Comparison of ENCODE assay signal across 1 cellular context in the genomic region with DNA sequence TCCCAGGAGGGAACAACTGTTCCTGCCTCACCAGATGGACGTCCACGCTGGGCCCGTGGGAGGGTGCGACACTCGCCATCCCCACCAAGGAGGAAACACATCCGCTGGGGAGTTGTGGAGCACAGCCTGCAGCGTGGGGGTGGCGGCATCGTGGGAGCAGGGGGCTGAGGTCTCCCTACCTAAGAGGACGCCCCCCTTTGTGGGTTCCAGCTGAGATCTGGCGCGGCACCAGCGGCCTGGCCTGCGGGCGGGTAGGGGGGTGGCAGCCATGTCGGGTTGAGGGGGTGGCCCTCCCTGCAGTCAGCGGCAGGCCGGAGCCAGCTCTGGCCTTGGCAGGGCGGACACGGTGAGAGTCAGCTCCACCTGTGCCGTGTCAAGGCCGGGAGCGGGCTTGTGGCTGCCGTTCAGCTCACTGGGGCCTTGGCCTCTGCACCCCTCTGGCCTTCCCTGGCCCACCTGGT.
TF ChIP-seq lines count a peak whose summit lies in the region.

No MANE protein-coding gene starts in this region.

TF ChIP-seq in HepG2, 621 proteins besides CTCF, POLR2A, EP300 and RAD21 (continued from another document and continues in another):
- TF ChIP-seq, protein P1, sequence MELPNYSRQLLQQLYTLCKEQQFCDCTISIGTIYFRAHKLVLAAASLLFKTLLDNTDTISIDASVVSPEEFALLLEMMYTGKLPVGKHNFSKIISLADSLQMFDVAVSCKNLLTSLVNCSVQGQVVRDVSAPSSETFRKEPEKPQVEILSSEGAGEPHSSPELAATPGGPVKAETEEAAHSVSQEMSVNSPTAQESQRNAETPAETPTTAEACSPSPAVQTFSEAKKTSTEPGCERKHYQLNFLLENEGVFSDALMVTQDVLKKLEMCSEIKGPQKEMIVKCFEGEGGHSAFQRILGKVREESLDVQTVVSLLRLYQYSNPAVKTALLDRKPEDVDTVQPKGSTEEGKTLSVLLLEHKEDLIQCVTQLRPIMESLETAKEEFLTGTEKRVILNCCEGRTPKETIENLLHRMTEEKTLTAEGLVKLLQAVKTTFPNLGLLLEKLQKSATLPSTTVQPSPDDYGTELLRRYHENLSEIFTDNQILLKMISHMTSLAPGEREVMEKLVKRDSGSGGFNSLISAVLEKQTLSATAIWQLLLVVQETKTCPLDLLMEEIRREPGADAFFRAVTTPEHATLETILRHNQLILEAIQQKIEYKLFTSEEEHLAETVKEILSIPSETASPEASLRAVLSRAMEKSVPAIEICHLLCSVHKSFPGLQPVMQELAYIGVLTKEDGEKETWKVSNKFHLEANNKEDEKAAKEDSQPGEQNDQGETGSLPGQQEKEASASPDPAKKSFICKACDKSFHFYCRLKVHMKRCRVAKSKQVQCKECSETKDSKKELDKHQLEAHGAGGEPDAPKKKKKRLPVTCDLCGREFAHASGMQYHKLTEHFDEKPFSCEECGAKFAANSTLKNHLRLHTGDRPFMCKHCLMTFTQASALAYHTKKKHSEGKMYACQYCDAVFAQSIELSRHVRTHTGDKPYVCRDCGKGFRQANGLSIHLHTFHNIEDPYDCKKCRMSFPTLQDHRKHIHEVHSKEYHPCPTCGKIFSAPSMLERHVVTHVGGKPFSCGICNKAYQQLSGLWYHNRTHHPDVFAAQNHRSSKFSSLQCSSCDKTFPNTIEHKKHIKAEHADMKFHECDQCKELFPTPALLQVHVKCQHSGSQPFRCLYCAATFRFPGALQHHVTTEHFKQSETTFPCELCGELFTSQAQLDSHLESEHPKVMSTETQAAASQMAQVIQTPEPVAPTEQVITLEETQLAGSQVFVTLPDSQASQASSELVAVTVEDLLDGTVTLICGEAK (IDR thresholded peaks at IDR 0.05) = no peak
- TF ChIP-seq, protein P1 (CRISPR knock-in tag; IDR thresholded peaks at IDR 0.05) = peak; percentile 31; the same call in 1 of the 2 replicates
- TF ChIP-seq MATR3 (CRISPR knock-in tag; IDR thresholded peaks at IDR 0.05) = no peak
- TF ChIP-seq, protein P2, sequence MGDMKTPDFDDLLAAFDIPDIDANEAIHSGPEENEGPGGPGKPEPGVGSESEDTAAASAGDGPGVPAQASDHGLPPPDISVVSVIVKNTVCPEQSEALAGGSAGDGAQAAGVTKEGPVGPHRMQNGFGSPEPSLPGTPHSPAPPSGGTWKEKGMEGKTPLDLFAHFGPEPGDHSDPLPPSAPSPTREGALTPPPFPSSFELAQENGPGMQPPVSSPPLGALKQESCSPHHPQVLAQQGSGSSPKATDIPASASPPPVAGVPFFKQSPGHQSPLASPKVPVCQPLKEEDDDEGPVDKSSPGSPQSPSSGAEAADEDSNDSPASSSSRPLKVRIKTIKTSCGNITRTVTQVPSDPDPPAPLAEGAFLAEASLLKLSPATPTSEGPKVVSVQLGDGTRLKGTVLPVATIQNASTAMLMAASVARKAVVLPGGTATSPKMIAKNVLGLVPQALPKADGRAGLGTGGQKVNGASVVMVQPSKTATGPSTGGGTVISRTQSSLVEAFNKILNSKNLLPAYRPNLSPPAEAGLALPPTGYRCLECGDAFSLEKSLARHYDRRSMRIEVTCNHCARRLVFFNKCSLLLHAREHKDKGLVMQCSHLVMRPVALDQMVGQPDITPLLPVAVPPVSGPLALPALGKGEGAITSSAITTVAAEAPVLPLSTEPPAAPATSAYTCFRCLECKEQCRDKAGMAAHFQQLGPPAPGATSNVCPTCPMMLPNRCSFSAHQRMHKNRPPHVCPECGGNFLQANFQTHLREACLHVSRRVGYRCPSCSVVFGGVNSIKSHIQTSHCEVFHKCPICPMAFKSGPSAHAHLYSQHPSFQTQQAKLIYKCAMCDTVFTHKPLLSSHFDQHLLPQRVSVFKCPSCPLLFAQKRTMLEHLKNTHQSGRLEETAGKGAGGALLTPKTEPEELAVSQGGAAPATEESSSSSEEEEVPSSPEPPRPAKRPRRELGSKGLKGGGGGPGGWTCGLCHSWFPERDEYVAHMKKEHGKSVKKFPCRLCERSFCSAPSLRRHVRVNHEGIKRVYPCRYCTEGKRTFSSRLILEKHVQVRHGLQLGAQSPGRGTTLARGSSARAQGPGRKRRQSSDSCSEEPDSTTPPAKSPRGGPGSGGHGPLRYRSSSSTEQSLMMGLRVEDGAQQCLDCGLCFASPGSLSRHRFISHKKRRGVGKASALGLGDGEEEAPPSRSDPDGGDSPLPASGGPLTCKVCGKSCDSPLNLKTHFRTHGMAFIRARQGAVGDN (CRISPR knock-in tag; IDR thresholded peaks at IDR 0.05) = peak; percentile 38
- TF ChIP-seq SALL1 (CRISPR knock-in tag; IDR thresholded peaks at IDR 0.05) = peak; percentile 31; the same call in 1 of the 2 replicates
- TF ChIP-seq ZNF207 (IDR thresholded peaks at IDR 0.05; ENCODE audit: borderline replicate concordance) = no peak
- TF ChIP-seq, protein P3, sequence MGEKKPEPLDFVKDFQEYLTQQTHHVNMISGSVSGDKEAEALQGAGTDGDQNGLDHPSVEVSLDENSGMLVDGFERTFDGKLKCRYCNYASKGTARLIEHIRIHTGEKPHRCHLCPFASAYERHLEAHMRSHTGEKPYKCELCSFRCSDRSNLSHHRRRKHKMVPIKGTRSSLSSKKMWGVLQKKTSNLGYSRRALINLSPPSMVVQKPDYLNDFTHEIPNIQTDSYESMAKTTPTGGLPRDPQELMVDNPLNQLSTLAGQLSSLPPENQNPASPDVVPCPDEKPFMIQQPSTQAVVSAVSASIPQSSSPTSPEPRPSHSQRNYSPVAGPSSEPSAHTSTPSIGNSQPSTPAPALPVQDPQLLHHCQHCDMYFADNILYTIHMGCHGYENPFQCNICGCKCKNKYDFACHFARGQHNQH (CRISPR knock-in tag; IDR thresholded peaks at IDR 0.05) = no peak
- TF ChIP-seq ZNF589 (CRISPR knock-in tag; conservative IDR thresholded peaks at IDR 0.05) = no peak
- no peak for TF ChIP-seq ZNF335 (CRISPR knock-in tag; IDR thresholded peaks at IDR 0.05)
- 0 out of 2 replicates have a peak, but pooled peaks have one; percentile 30 for TF ChIP-seq MTA1 (CRISPR knock-in tag; IDR thresholded peaks at IDR 0.05; ENCODE audit: borderline replicate concordance)
- TF ChIP-seq ZNF558 (CRISPR knock-in tag; IDR thresholded peaks at IDR 0.05; ENCODE audit: borderline replicate concordance) = no peak
- TF ChIP-seq, protein P4, sequence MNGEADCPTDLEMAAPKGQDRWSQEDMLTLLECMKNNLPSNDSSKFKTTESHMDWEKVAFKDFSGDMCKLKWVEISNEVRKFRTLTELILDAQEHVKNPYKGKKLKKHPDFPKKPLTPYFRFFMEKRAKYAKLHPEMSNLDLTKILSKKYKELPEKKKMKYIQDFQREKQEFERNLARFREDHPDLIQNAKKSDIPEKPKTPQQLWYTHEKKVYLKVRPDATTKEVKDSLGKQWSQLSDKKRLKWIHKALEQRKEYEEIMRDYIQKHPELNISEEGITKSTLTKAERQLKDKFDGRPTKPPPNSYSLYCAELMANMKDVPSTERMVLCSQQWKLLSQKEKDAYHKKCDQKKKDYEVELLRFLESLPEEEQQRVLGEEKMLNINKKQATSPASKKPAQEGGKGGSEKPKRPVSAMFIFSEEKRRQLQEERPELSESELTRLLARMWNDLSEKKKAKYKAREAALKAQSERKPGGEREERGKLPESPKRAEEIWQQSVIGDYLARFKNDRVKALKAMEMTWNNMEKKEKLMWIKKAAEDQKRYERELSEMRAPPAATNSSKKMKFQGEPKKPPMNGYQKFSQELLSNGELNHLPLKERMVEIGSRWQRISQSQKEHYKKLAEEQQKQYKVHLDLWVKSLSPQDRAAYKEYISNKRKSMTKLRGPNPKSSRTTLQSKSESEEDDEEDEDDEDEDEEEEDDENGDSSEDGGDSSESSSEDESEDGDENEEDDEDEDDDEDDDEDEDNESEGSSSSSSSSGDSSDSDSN (CRISPR knock-in tag; IDR thresholded peaks at IDR 0.05) = peak; percentile 60; the same call in 1 of the 2 replicates
- peak; percentile 58; the same call in 1 of the 2 replicates for TF ChIP-seq ZBTB38 (CRISPR knock-in tag; IDR thresholded peaks at IDR 0.05)
- TF ChIP-seq ARNTL (CRISPR knock-in tag; IDR thresholded peaks at IDR 0.05) = no peak
- TF ChIP-seq FOXO1 (CRISPR knock-in tag; IDR thresholded peaks at IDR 0.05) = peak; percentile 37; the same call in 1 of the 2 replicates
- TF ChIP-seq, protein P5, sequence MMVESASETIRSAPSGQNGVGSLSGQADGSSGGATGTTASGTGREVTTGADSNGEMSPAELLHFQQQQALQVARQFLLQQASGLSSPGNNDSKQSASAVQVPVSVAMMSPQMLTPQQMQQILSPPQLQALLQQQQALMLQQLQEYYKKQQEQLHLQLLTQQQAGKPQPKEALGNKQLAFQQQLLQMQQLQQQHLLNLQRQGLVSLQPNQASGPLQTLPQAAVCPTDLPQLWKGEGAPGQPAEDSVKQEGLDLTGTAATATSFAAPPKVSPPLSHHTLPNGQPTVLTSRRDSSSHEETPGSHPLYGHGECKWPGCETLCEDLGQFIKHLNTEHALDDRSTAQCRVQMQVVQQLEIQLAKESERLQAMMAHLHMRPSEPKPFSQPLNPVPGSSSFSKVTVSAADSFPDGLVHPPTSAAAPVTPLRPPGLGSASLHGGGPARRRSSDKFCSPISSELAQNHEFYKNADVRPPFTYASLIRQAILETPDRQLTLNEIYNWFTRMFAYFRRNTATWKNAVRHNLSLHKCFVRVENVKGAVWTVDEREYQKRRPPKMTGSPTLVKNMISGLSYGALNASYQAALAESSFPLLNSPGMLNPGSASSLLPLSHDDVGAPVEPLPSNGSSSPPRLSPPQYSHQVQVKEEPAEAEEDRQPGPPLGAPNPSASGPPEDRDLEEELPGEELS (CRISPR knock-in tag; IDR thresholded peaks at IDR 0.05) = no peak
- TF ChIP-seq, protein P6, sequence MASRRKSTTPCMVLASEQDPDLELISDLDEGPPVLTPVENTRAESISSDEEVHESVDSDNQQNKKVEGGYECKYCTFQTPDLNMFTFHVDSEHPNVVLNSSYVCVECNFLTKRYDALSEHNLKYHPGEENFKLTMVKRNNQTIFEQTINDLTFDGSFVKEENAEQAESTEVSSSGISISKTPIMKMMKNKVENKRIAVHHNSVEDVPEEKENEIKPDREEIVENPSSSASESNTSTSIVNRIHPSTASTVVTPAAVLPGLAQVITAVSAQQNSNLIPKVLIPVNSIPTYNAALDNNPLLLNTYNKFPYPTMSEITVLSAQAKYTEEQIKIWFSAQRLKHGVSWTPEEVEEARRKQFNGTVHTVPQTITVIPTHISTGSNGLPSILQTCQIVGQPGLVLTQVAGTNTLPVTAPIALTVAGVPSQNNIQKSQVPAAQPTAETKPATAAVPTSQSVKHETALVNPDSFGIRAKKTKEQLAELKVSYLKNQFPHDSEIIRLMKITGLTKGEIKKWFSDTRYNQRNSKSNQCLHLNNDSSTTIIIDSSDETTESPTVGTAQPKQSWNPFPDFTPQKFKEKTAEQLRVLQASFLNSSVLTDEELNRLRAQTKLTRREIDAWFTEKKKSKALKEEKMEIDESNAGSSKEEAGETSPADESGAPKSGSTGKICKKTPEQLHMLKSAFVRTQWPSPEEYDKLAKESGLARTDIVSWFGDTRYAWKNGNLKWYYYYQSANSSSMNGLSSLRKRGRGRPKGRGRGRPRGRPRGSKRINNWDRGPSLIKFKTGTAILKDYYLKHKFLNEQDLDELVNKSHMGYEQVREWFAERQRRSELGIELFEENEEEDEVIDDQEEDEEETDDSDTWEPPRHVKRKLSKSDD (CRISPR knock-in tag; IDR thresholded peaks at IDR 0.05; ENCODE audit: low read depth) = peak; percentile 32; the same call in 1 of the 2 replicates
- TF ChIP-seq ZNF274 (CRISPR knock-in tag; IDR thresholded peaks at IDR 0.05) = no peak
- TF ChIP-seq ZNF768 (CRISPR knock-in tag; IDR thresholded peaks at IDR 0.05) = peak; percentile 40; the same call in 1 of the 2 replicates
- TF ChIP-seq, protein P7, sequence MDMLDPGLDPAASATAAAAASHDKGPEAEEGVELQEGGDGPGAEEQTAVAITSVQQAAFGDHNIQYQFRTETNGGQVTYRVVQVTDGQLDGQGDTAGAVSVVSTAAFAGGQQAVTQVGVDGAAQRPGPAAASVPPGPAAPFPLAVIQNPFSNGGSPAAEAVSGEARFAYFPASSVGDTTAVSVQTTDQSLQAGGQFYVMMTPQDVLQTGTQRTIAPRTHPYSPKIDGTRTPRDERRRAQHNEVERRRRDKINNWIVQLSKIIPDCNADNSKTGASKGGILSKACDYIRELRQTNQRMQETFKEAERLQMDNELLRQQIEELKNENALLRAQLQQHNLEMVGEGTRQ (IDR thresholded peaks at IDR 0.05; ENCODE audit: low read depth, low read length) = no peak
- TF ChIP-seq, protein P7 (CRISPR knock-in tag; IDR thresholded peaks at IDR 0.05; ENCODE audit: borderline replicate concordance) = no peak
